ENCODE assay signal across 30 cellular contexts in the genomic region with DNA sequence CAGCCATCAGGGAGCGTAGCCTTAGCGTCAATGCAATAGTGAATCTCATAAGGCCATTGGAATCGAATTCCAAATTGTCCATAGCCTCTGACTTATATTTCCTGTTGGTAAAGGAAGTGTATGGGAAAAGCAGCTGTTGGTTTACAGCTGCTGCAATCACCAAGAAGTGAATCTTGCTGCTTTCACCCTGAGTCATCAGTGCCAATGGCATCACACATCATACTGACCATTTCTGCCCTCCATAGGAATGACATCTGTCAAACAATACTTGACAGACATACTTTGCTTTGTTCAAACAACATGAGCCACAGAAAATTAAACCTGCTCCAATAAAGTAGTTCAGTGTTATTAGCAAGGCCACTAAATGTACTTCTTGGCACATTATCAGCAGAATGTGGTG.
DNase-seq lines count a peak whose midpoint lies in the region; ATAC-seq and TF ChIP-seq lines count a peak whose summit lies in the region.
"Had no signal": no experiment of that assay in that cellular context is flagged by ENCODE, and none has a peak within 500 bp of the region (broad histone marks: within the 10 kb centered on the region; RNA-seq: fewer than 3 reads in every experiment).

No MANE protein-coding gene starts in this region.

- H3K4me1 Mint-ChIP-seq in nephron progenitor cell: peaks cover 9% of the 10 kb centered on the region
- H3K4me1 Mint-ChIP-seq: activated naive CD8-positive, alpha-beta T cell treated with anti-CD3 and anti-CD28 coated beads, Interleukin-2, amount 10 ng/mL, durations not matched to agents 7 days and 5 days; central memory CD8-positive, alpha-beta T cell; IgD-negative memory B cell; natural killer cell had no signal

- no peaks in the 10 kb centered on the region for H3K9me3 Mint-ChIP-seq in nephron progenitor cell
- H3K9me3 Mint-ChIP-seq: activated naive CD8-positive, alpha-beta T cell treated with anti-CD3 and anti-CD28 coated beads, Interleukin-2, amount 10 ng/mL, durations not matched to agents 7 days and 5 days; activated T-cell treated with anti-CD3 and anti-CD28 coated beads, Interleukin-2, amount 50 U/mL, for 24 hours; central memory CD8-positive, alpha-beta T cell; natural killer cell; T-helper 2 cell treated with Interferon-gamma antibody and Interleukin-4, amounts not matched to agents 5 μg/mL and 100 μg/mL, for 36 hours had no signal

- H3K4me1 ChIP-seq in SJCRH30: peaks cover 34% of the 10 kb centered on the region
- H3K4me1 ChIP-seq: BLaER1 treated with 17β-estradiol and CSF1 and Interleukin-3, amounts not matched to agents 10 nM and 100 nM; tibial nerve had no signal

- H3K27me3 Mint-ChIP-seq in nephron progenitor cell (ENCODE audit: low read depth, poor library complexity): peaks cover 11% of the 10 kb centered on the region

- TF ChIP-seq POLR2A in GM18505 (IDR thresholded peaks at IDR 0.05; ENCODE audit: borderline replicate concordance, extremely low read depth, insufficient read depth, insufficient read length): no peak

- H3K36me3 Mint-ChIP-seq in nephron progenitor cell (ENCODE audit: low read depth): no peaks in the 10 kb centered on the region
- H3K36me3 Mint-ChIP-seq: activated naive CD8-positive, alpha-beta T cell treated with anti-CD3 and anti-CD28 coated beads, Interleukin-2, amount 10 ng/mL, durations not matched to agents 7 days and 5 days; IgD-negative memory B cell; natural killer cell had no signal

- peak overlapping the region; percentile 64 for H3K27ac ChIP-seq in SJCRH30
- H3K27ac ChIP-seq: BLaER1 treated with 17β-estradiol and CSF1 and Interleukin-3, amounts not matched to agents 10 nM and 100 nM; HL-60; left ventricle myocardium inferior; SK-N-MC; tibial nerve; VCaP had no signal

- no peak overlapping the region for H3K4me3 Mint-ChIP-seq in nephron progenitor cell
- H3K4me3 Mint-ChIP-seq: activated naive CD8-positive, alpha-beta T cell treated with anti-CD3 and anti-CD28 coated beads, Interleukin-2, amount 10 ng/mL, durations not matched to agents 7 days and 5 days; activated T-cell treated with anti-CD3 and anti-CD28 coated beads, Interleukin-2, amount 50 U/mL, for 24 hours; central memory CD8-positive, alpha-beta T cell; natural killer cell; T-helper 2 cell treated with Interferon-gamma antibody and Interleukin-4, amounts not matched to agents 5 μg/mL and 100 μg/mL, for 36 hours had no signal

- no peak overlapping the region for H3K4me3 ChIP-seq in SJCRH30
- H3K4me3 ChIP-seq: BLaER1 treated with 17β-estradiol and CSF1 and Interleukin-3, amounts not matched to agents 10 nM and 100 nM; left ventricle myocardium inferior; SK-N-MC; tibial nerve had no signal

- no peaks in the 10 kb centered on the region for H3K36me3 ChIP-seq in SJCRH30
- H3K36me3 ChIP-seq: BLaER1 treated with 17β-estradiol and CSF1 and Interleukin-3, amounts not matched to agents 10 nM and 100 nM; left ventricle myocardium inferior; tibial nerve had no signal

- H3K27me3 ChIP-seq in SJCRH30: no peaks in the 10 kb centered on the region
- H3K27me3 ChIP-seq: BLaER1 treated with 17β-estradiol and CSF1 and Interleukin-3, amounts not matched to agents 10 nM and 100 nM; tibial nerve had no signal

- in situ Hi-C loops in Caki2 (cut with HindIII; ENCODE audit: low pct_unique_long_range_greater_than_20kb, low sequenced_read_pairs): no loop called here

- no peak for TF ChIP-seq CTCF in nephron progenitor cell (IDR thresholded peaks at IDR 0.05)

- no peak for ATAC-seq in GM18505 (IDR thresholded peaks at IDR 0.05; ENCODE audit: unreplicated experiment)
- ATAC-seq: natural killer cell had no signal

- H3K9me3 ChIP-seq in SJCRH30 (replicated peaks): no peaks in the 10 kb centered on the region
- H3K9me3 ChIP-seq: BLaER1 treated with 17β-estradiol and CSF1 and Interleukin-3, amounts not matched to agents 10 nM and 100 nM; left ventricle myocardium inferior; tibial nerve had no signal

- DNase-seq in Caki2 (ENCODE audit: low read depth) (peak; percentile 44), HS-27A (ENCODE audit: low read depth) (peak; percentile 68), SJCRH30 (peak; percentile 50 to 79), myocyte (ENCODE audit: low read depth) (peak; percentile 45), nephron progenitor cell (no peak), NCI-H2107 treated with DMSO at 0.1 percent for 48 hours (lab: John Stamatoyannopoulos, UW; ENCODE audit: unreplicated experiment) (no peak)
- DNase-seq: activated CD4-positive, alpha-beta T cell treated with anti-CD3 and anti-CD28 coated beads for 48 hours; activated gamma-delta T cell; activated naive CD8-positive, alpha-beta T cell treated with anti-CD3 and anti-CD28 coated beads, Interleukin-2, amount 10 ng/mL, durations not matched to agents 7 days and 5 days; activated T-cell treated with anti-CD3 and anti-CD28 coated beads, Interleukin-2, amount 50 U/mL, for 24 hours; COR-L47; GOT3; hypothalamus; left ventricle myocardium inferior; midbrain; natural killer cell; NCI-H1105; NCI-H187 treated with DMSO at 0.1 percent for 48 hours; NCI-H69; RPMI8226; stimulated activated CD4-positive, alpha-beta T cell treated with anti-CD3 and anti-CD28 coated beads, Interleukin-2, amount 100 ng/mL, for 24 hours had no signal

- H3K27ac Mint-ChIP-seq in nephron progenitor cell: no peak overlapping the region
- H3K27ac Mint-ChIP-seq: activated naive CD8-positive, alpha-beta T cell treated with anti-CD3 and anti-CD28 coated beads, Interleukin-2, amount 10 ng/mL, durations not matched to agents 7 days and 5 days; activated T-cell treated with anti-CD3 and anti-CD28 coated beads, Interleukin-2, amount 50 U/mL, for 24 hours; IgD-negative memory B cell; natural killer cell; T-helper 2 cell treated with Interferon-gamma antibody and Interleukin-4, amounts not matched to agents 5 μg/mL and 100 μg/mL, for 36 hours had no signal

Comparison
In these comparisons a context has a peak if more than half of its experiments do, and no peak if none do; other contexts are left out.
1. DNase-seq: peak in Caki2 (single experiment), HS-27A (single experiment), SJCRH30 (2 of 2) and myocyte (single experiment); none in nephron progenitor cell (single experiment) and NCI-H2107 treated with DMSO at 0.1 percent for 48 hours (single experiment).